ENCODE assay signal across 12 cellular contexts in the genomic region with DNA sequence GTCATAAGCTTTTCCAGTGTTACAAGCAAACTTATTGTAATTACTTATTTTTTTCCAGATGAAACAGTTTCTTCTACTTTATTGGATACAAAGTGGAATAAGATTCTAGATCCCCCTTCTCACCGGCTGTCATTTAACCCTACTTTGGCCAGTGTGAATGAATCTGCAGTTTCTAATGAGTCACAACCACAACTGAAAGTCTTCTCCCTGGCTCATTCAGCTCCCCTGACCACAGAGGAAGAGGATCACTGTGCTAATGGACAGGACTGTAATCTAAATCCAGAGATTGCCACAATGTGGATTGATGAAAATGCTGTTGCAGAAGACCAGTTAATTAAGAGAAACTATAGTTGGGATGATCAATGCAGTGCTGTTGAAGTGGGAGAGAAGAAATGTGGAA.
DNase-seq lines count a peak whose midpoint lies in the region; ATAC-seq and TF ChIP-seq lines count a peak whose summit lies in the region.
"Had no signal": no experiment of that assay in that cellular context is flagged by ENCODE, and none has a peak within 500 bp of the region (broad histone marks: within the 10 kb centered on the region; RNA-seq: fewer than 3 reads in every experiment).

No MANE protein-coding gene starts in this region.

- in situ Hi-C loops in GM13976 (cut with MboI; ENCODE audit: low sequenced_read_pairs, unreplicated experiment): no loop called here

- H3K27ac Mint-ChIP-seq in activated CD4-positive, alpha-beta T cell treated with anti-CD3 and anti-CD28 coated beads, Interleukin-2, amount 10 ng/mL, durations not matched to agents 7 days and 5 days: no peak overlapping the region
- H3K27ac Mint-ChIP-seq: mesothelial cell of epicardium had no signal

- no peaks in the 10 kb centered on the region for H3K9me3 Mint-ChIP-seq in activated CD4-positive, alpha-beta T cell treated with anti-CD3 and anti-CD28 coated beads, Interleukin-2, amount 10 ng/mL, durations not matched to agents 7 days and 5 days
- H3K9me3 Mint-ChIP-seq: mesothelial cell of epicardium had no signal

- H3K4me3 Mint-ChIP-seq in activated CD4-positive, alpha-beta T cell treated with anti-CD3 and anti-CD28 coated beads, Interleukin-2, amount 10 ng/mL, durations not matched to agents 7 days and 5 days: no peak overlapping the region
- H3K4me3 Mint-ChIP-seq: mesothelial cell of epicardium had no signal

- POLR2A ChIA-PET in activated CD4-positive, alpha-beta T cell treated with anti-CD3 and anti-CD28 coated beads, Interleukin-2, amount 10 ng/mL, durations not matched to agents 7 days and 5 days (lab: Charles Lee): no interaction called here

- no peaks in the 10 kb centered on the region for H3K4me1 Mint-ChIP-seq in activated CD4-positive, alpha-beta T cell treated with anti-CD3 and anti-CD28 coated beads, Interleukin-2, amount 10 ng/mL, durations not matched to agents 7 days and 5 days

- CTCF ChIA-PET in activated CD4-positive, alpha-beta T cell treated with anti-CD3 and anti-CD28 coated beads, Interleukin-2, amount 10 ng/mL, durations not matched to agents 7 days and 5 days (lab: Charles Lee): no interaction called here

- peak; percentile 41 for DNase-seq in GM03348 (ENCODE audit: low spot score)
- DNase-seq in NCI-H82 treated with DMSO at 0.1 percent for 48 hours (lab: John Stamatoyannopoulos, UW; ENCODE audit: unreplicated experiment): peak; percentile 27
- DNase-seq in astrocyte of the hippocampus (ENCODE audit: low read depth, low spot score): peak; percentile 69
- peak; percentile 37 for DNase-seq in kidney glomerular epithelial cell (lab: John Stamatoyannopoulos, UW)
- DNase-seq in activated CD4-positive, alpha-beta T cell treated with anti-CD3 and anti-CD28 coated beads, Interleukin-2, amount 10 ng/mL, durations not matched to agents 7 days and 5 days: no peak
- no peak for DNase-seq in activated gamma-delta T cell treated with Interleukin-2 at 50 U/mL for 16 hours
- DNase-seq in GM13976 (ENCODE audit: low spot score): no peak
- DNase-seq: Caco-2, NCI-H2081 treated with DMSO at 0.1 percent for 48 hours had no signal

- ATAC-seq in HG03354 (IDR thresholded peaks at IDR 0.05; ENCODE audit: poor library complexity, severe bottlenecking, unreplicated experiment): no peak
- ATAC-seq: activated CD4-positive, CD25-positive, alpha-beta regulatory T cell treated with anti-CD3 and anti-CD28 coated beads, Interleukin-2, amount 50 U/mL, for 24 hours had no signal

- no peaks in the 10 kb centered on the region for H3K27me3 Mint-ChIP-seq in activated CD4-positive, alpha-beta T cell treated with anti-CD3 and anti-CD28 coated beads, Interleukin-2, amount 10 ng/mL, durations not matched to agents 7 days and 5 days

- TF ChIP-seq CTCF in GM13976 (IDR thresholded peaks at IDR 0.05; ENCODE audit: borderline replicate concordance, control extremely low read depth, extremely low read depth, insufficient read depth, missing control alignments): no peak

- H3K36me3 Mint-ChIP-seq in activated CD4-positive, alpha-beta T cell treated with anti-CD3 and anti-CD28 coated beads, Interleukin-2, amount 10 ng/mL, durations not matched to agents 7 days and 5 days (ENCODE audit: low read depth): peaks cover 2% of the 10 kb centered on the region

Comparison
In these comparisons a context has a peak if more than half of its experiments do, and no peak if none do; other contexts are left out.
1. DNase-seq: peak in GM03348 (single experiment), NCI-H82 treated with DMSO at 0.1 percent for 48 hours (single experiment), astrocyte of the hippocampus (single experiment) and kidney glomerular epithelial cell (single experiment); none in activated CD4-positive, alpha-beta T cell treated with anti-CD3 and anti-CD28 coated beads, Interleukin-2, amount 10 ng/mL, durations not matched to agents 7 days and 5 days (single experiment), activated gamma-delta T cell treated with Interleukin-2 at 50 U/mL for 16 hours (single experiment) and GM13976 (single experiment).